ENCODE assay signal across 8 cellular contexts in the genomic region with DNA sequence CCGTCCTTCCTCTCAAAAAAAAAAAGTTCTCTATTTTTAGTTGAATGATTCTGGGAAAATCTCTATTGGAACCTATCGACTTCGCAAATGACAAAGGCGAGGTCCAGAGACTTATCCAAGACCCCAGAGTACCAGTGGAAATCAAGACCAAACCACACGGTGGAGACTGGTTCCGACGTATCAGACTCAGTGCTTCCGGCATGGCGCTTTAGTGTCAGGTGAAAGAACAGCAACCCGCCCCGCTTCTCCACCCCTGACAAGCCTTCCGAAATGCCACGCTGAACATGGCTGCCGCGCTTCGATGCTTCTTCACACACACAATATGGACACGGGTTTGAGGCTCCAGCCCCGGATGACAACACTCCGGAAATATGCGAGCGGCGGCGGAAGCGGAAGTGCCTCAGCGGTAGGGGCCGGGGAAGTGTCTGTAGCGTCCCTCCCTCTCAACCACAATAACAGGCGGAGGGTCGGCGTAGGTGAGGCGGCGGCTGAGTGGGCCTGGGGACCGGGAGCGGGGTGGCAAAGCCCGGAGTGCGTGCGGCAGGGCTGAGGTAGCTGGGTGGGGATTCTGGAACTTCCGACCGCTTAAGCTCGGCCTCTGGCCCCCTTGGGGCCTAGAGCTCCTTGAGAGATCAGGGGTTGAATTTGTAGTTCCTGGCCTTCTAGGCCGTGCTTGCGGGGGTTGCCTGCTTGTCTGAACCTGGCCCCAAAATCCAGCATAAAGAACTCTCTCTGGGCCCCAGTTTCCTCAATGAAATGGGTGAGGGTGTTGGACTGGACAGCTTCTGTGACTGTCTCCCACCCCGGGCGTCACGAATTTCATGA. TPM values are rescaled to one million over a fixed set of nuclear protein-coding genes. Genes with fewer than 3 reads are reported as not detected.
DNase-seq lines count a peak whose midpoint lies in the region; ATAC-seq, FAIRE-seq and TF ChIP-seq lines count a peak whose summit lies in the region.

A gene with protein sequence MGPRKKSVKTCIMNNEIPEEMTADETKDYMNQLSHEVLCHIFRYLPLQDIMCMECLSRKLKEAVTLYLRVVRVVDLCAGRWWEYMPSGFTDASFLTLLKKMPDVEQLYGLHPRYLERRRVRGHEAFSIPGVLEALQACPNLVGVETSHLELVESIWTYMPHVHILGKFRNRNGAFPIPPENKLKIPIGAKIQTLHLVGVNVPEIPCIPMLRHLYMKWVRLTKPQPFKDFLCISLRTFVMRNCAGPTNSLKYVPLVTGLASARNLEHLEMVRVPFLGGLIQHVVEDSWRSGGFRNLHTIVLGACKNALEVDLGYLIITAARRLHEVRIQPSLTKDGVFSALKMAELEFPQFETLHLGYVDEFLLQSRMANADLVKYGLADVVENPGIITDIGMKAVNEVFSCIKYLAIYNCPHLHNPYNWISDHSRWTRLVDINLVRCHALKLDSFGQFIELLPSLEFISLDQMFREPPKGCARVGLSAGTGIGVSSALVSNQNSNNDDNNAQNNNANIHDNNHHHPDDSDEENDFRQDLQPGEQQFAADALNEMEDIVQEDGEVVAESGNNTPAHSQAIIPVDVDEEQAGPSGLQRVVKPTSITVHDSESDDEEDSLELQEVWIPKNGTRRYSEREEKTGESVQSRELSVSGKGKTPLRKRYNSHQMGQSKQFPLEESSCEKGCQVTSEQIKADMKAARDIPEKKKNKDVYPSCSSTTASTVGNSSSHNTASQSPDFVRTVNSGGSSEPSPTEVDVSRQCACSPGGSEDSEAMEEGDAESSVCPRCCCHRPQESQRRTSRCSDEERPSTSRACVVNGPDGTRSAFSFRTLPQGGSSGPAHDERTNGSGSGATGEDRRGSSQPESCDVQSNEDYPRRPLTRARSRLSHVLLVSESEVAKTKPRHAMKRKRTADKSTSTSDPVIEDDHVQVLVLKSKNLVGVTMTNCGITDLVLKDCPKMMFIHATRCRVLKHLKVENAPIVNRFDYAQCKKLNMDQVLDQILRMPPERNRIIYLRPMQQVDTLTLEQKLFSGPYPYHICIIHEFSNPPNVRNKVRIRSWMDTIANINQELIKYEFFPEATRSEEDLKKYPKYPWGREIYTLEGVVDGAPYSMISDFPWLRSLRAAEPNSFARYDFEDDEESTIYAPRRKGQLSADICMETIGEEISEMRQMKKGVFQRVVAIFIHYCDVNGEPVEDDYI (plus strand): TSS at position 395 of the 825 bp plus-strand sequence. CDS start 10,819 bp downstream, outside the sequence.

- H3K27ac Mint-ChIP-seq in type B pancreatic cell = peak within 1 kb of the TSS; percentile 98

- H3K27me3 Mint-ChIP-seq in type B pancreatic cell = no peaks in the 10 kb centered on the region

- H3K4me1 Mint-ChIP-seq in type B pancreatic cell (ENCODE audit: unreplicated experiment) = peaks cover 32% of the 10 kb centered on the region

- H3K27me3 ChIP-seq in adrenal gland (no peaks in the 10 kb centered on the region), heart left ventricle (no peaks in the 10 kb centered on the region)

- intact Hi-C loops in adrenal gland (cut with DNase I) (no loop called here), heart left ventricle (cut with DNase I) (loop anchor here in 3 of 10 donors (1.0 to 5.0 kb wide), 3 partner anchors 32 to 91 kb away; no protein-coding TSS in a partner anchor)

- H3K4me3 ChIP-seq in adrenal gland (peak within 1 kb of the TSS; percentile 25 to 90 (median 78)), heart left ventricle (peak within 1 kb of the TSS; percentile 66 to 94 (median 82))

- H3K36me3 Mint-ChIP-seq in type B pancreatic cell = peaks cover 19% of the 10 kb centered on the region

- peak; percentile 98 for ATAC-seq in HG02852 (IDR thresholded peaks at IDR 0.05; ENCODE audit: unreplicated experiment)
- peak; percentile 98 to 99 (median 99) for ATAC-seq in heart left ventricle

- H3K9me3 Mint-ChIP-seq in type B pancreatic cell = no peaks in the 10 kb centered on the region

- TF ChIP-seq CTCF in adrenal gland (IDR thresholded peaks at IDR 0.05) = peak in 2 of 6 experiments; percentile 3 to 26
- TF ChIP-seq CTCF in heart left ventricle (IDR thresholded peaks at IDR 0.05) = peak in 4 of 12 donors; percentile 5 to 20 (median 16)
- peak; percentile 38 for TF ChIP-seq CTCF in type B pancreatic cell (conservative IDR thresholded peaks at IDR 0.05)

- H3K36me3 ChIP-seq in adrenal gland (replicated peaks in 1 of 2) (no peaks in the 10 kb centered on the region), heart left ventricle (peaks cover 0 to 9% (median 0%) of the 10 kb centered on the region in 9 donors)

- TF ChIP-seq POLR2A in GM12892 (IDR thresholded peaks at IDR 0.05; ENCODE audit: low read depth, low read length) = peak; percentile 88
- peak; percentile 53 to 86 for TF ChIP-seq POLR2A in adrenal gland (IDR thresholded peaks at IDR 0.05)
- TF ChIP-seq POLR2A in heart left ventricle (IDR thresholded peaks at IDR 0.05) = peak in 1 of 2 donors; percentile 78

- H3K9me3 ChIP-seq in adrenal gland (replicated peaks in 1 of 3) (no peaks in the 10 kb centered on the region), heart left ventricle (peaks cover 0 to 3% (median 0%) of the 10 kb centered on the region in 12 donors)

- H3K4me1 ChIP-seq in adrenal gland (replicated peaks in 1 of 2) = peaks cover 9 to 39% of the 10 kb centered on the region in 2 donors
- peaks cover 3 to 82% (median 55%) of the 10 kb centered on the region in 12 donors for H3K4me1 ChIP-seq in heart left ventricle

- peak; percentile 97 for FAIRE-seq in GM12892 (lab: Jason Lieb, UNC)

- H3K4me3 Mint-ChIP-seq in type B pancreatic cell = peak within 1 kb of the TSS; percentile 95

- H3K27ac ChIP-seq in adrenal gland (peak within 1 kb of the TSS; percentile 55 to 91 (median 90)), heart left ventricle (peak within 1 kb of the TSS; percentile 60 to 96 (median 91))

- 0 to 1% (median 0%) methylated on average over 25 to 45 of the region's 45 CpGs for WGBS in adrenal gland, 4 donors
- 0 to 2% (median 0%) methylated on average over 12 to 45 of the region's 45 CpGs for WGBS in heart left ventricle, 4 donors

- DNase-seq in GM12892 (ENCODE audit: insufficient read length) (peak; percentile 73), NCI-H146 (lab: John Stamatoyannopoulos, UW) (peak; percentile 95), T-helper 1 cell (peak; percentile 93 to 97 (median 95)), adrenal gland (peak; percentile 95 to 99 (median 97)), heart left ventricle (peak; percentile 97), pons (ENCODE audit: low spot score) (peak; percentile 96), type B pancreatic cell (ENCODE audit: extremely low spot score, unreplicated experiment) (peak; percentile 95)

RNA-seq across cellular contexts. Expression of the gene that starts here (rescaled TPM):
- polyA plus RNA-seq in GM12892 (2012; ENCODE audit: missing spikeins) = 19.3 TPM
- total RNA-seq in adrenal gland (10 to 100 TPM; 32.2 to 88.2 (median 41.9) TPM), heart left ventricle (10 to 100 TPM; 29.1 to 56.0 (median 48.2) TPM), type B pancreatic cell (ENCODE audit: low replicate concordance) (43.6 and 51.5 TPM in 2 replicates)
- polyA plus RNA-seq in adrenal gland (10 to 100 TPM; 12.3 to 48.6 (median 14.6) TPM), heart left ventricle (10 to 100 TPM; 11.7 to 15.1 TPM)

Comparison
In these comparisons a context has a peak if more than half of its experiments do, and no peak if none do; other contexts are left out.
1. Peak in every context shown above with its lines: DNase-seq, ATAC-seq, H3K4me3 ChIP-seq and H3K27ac ChIP-seq.